In the genomic region with DNA sequence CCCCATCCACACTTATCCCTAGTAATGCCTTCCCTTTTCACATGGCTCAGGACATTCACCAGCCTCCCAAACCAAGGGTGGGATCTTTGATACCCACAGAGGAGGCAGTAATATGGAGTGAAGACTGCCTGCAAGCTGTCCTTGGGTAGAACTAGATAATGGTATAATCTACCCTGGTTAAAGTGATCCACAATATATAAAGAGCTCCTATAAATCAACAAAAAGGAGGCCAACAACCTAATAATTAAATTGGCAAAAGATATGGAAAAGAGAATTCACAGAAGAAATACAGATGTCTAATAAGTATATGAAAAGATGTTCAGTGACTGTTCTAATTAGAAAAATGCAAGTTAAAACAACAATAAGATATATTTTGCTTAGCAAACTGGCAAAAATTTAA, we compare ENCODE assay signal across 20 cellular contexts. TPM values are rescaled to one million over a fixed set of nuclear protein-coding genes. Genes with fewer than 3 reads are reported as not detected.
"Had no signal": no experiment of that assay in that cellular context is flagged by ENCODE, and none has a peak within 500 bp of the region (broad histone marks: within the 10 kb centered on the region; RNA-seq: fewer than 3 reads in every experiment).

No MANE protein-coding gene starts in this region.

- H3K4me1 ChIP-seq: adrenal gland, breast epithelium, esophagus muscularis mucosa, gastroesophageal sphincter, parathyroid adenoma, right lobe of liver, vagina had no signal

- H3K27ac Mint-ChIP-seq: dendritic cell treated with granulocyte-macrophage colony-stimulating factor and Interleukin-4, amounts not matched to agents 40 ng/mL and 50 ng/mL, for 4 days had no signal

- H3K4me3 ChIP-seq: adrenal gland, breast epithelium, esophagus muscularis mucosa, gastroesophageal sphincter, heart right ventricle, right lobe of liver, vagina had no signal

- H3K4me3 Mint-ChIP-seq: activated naive CD4-positive, alpha-beta T cell treated with anti-CD3 and anti-CD28 coated beads for 36 hours; dendritic cell treated with granulocyte-macrophage colony-stimulating factor and Interleukin-4, amounts not matched to agents 40 ng/mL and 50 ng/mL, for 4 days; stimulated activated naive CD8-positive, alpha-beta T cell treated with anti-CD3 and anti-CD28 coated beads, Interleukin-15, amount 100 ng/mL, for 72 hours had no signal

- H3K9me3 Mint-ChIP-seq: activated naive CD4-positive, alpha-beta T cell treated with anti-CD3 and anti-CD28 coated beads for 36 hours; dendritic cell treated with granulocyte-macrophage colony-stimulating factor and Interleukin-4, amounts not matched to agents 40 ng/mL and 50 ng/mL, for 4 days had no signal

- H3K27me3 ChIP-seq: adrenal gland, breast epithelium, esophagus muscularis mucosa, gastroesophageal sphincter, heart right ventricle, right lobe of liver, vagina had no signal

- H3K27ac ChIP-seq: adrenal gland, breast epithelium, esophagus muscularis mucosa, gastroesophageal sphincter, heart right ventricle, parathyroid adenoma, right lobe of liver, vagina had no signal

- H3K27me3 Mint-ChIP-seq: stimulated activated naive CD8-positive, alpha-beta T cell treated with anti-CD3 and anti-CD28 coated beads, Interleukin-15, amount 100 ng/mL, for 72 hours had no signal

- DNase-seq: activated CD4-positive, alpha-beta T cell treated with anti-CD3 and anti-CD28 coated beads, Interleukin-2, amount 50 U/mL, for 1 hour; activated CD4-positive, CD25-positive, alpha-beta regulatory T cell; activated naive CD4-positive, alpha-beta T cell treated with anti-CD3 and anti-CD28 coated beads for 36 hours; adrenal gland; effector CD8-positive, alpha-beta T cell; heart right ventricle; left ventricle myocardium superior; small intestine; stimulated activated CD4-positive, alpha-beta T cell treated with anti-CD3 and anti-CD28 coated beads, Interleukin-15, amount 100 ng/mL, for 24 hours; stimulated activated CD4-positive, alpha-beta T cell treated with anti-CD3 and anti-CD28 coated beads, Interleukin-2, amount 100 ng/mL, for 48 hours; stimulated activated naive CD8-positive, alpha-beta T cell treated with anti-CD3 and anti-CD28 coated beads, Interleukin-15, amount 100 ng/mL, for 72 hours had no signal

- H3K9me3 ChIP-seq: adrenal gland, breast epithelium, esophagus muscularis mucosa, gastroesophageal sphincter, heart right ventricle, right lobe of liver, vagina had no signal

- H3K36me3 ChIP-seq: adrenal gland, breast epithelium, esophagus muscularis mucosa, gastroesophageal sphincter, heart right ventricle, right lobe of liver, vagina had no signal

- ATAC-seq: gastroesophageal sphincter; heart right ventricle; left ventricle myocardium superior; right lobe of liver; stimulated activated naive CD8-positive, alpha-beta T cell treated with anti-CD3 and anti-CD28 coated beads, Interleukin-15, amount 100 ng/mL, for 72 hours had no signal

RNA-seq across cellular contexts. Expression of a gene that starts 30.7 kb away (rescaled TPM):
- total RNA-seq: activated CD8-positive, alpha-beta memory T cell treated with anti-CD3 and anti-CD28 coated beads for 36 hours; left ventricle myocardium superior; temporal lobe had no signal
